Comparison of ENCODE assay signal across 8 cellular contexts in genomic region chr17:82036634-82037112, GRCh38. TPM values are rescaled to one million over a fixed set of nuclear protein-coding genes. Genes with fewer than 3 reads are reported as not detected.
A peak's percentile ranks its signal among the peaks of the same experiment; 100 is the strongest.
DNase-seq lines count a peak whose midpoint lies in the region; ATAC-seq and TF ChIP-seq lines count a peak whose summit lies in the region.

No MANE protein-coding gene starts in this region.

- peaks cover 7 to 22% of the 10 kb centered on the region in 2 donors for H3K4me1 Mint-ChIP-seq in natural killer cell

- peak overlapping the region; percentile 33; the same call in 1 of the 2 replicates for H2AK5ac ChIP-seq in IMR-90 (ENCODE audit: low read depth, low read length)

- H3K27ac ChIP-seq in BLaER1 (peak overlapping the region; percentile 82), IMR-90 (ENCODE audit: insufficient read depth, low read length) (peak overlapping the region; percentile 58), coronary artery (peak overlapping the region; percentile 77 to 100)

- peak overlapping the region; percentile 33; the same call in 1 of the 2 replicates for H3K23ac ChIP-seq in IMR-90 (ENCODE audit: low read depth, low read length)

- peak overlapping the region; percentile 94 for H3K4me3 Mint-ChIP-seq in natural killer cell

- H3K4me3 ChIP-seq in BLaER1 (peak overlapping the region; percentile 83), IMR-90 (ENCODE audit: insufficient read depth, low read depth, low read length) (peak overlapping the region; percentile 54), coronary artery (peak overlapping the region; percentile 92)

- 0 out of 2 replicates have a peak, but pooled peaks cover 5% of the 10 kb centered on the region for H3K36me3 ChIP-seq in BLaER1
- H3K36me3 ChIP-seq in IMR-90 (ENCODE audit: control insufficient read depth, insufficient read depth, low read length) = no peaks in the 10 kb centered on the region

- H2AK9ac ChIP-seq in IMR-90 (replicated peaks; ENCODE audit: low read depth, low read length, poor library complexity) = peak overlapping the region; percentile 97

- H2BK15ac ChIP-seq in IMR-90 (ENCODE audit: low read depth, low read length) = no peak overlapping the region

- H3K27me3 Mint-ChIP-seq in natural killer cell (ENCODE audit: low read depth in 2 of 2) = no peaks in the 10 kb centered on the region

- H3K36me3 Mint-ChIP-seq in natural killer cell = no peaks in the 10 kb centered on the region

- no peak for DNase-seq in IMR-90
- DNase-seq in coronary artery (ENCODE audit: low spot score) = no peak
- DNase-seq in natural killer cell = no peak
- DNase-seq in inferior parietal cortex (ENCODE audit: extremely low spot score) = no peak
- no peak for DNase-seq in stimulated activated CD4-positive, alpha-beta T cell treated with anti-CD3 and anti-CD28 coated beads, Interleukin-2, amount 100 ng/mL, for 48 hours
- DNase-seq in NCI-H2029 (lab: John Stamatoyannopoulos, UW) = no peak
- no peak for DNase-seq in NCI-H2227 (lab: John Stamatoyannopoulos, UW; ENCODE audit: unreplicated experiment)

- dilution Hi-C loops in IMR-90 (cut with HindIII; ENCODE audit: low sequenced_read_pairs, unreplicated experiment) = no loop called here

- no peak overlapping the region; the same call in 1 of the 2 replicates for H4K5ac ChIP-seq in IMR-90 (ENCODE audit: low read depth, low read length)

- H2BK20ac ChIP-seq in IMR-90 (ENCODE audit: low read depth, low read length) = no peak overlapping the region

- 42% methylated on average over 15 of the region's 24 CpGs; no CpG with 5 or more reads in 1 of the 2 experiments for WGBS in IMR-90 (ENCODE audit: extremely low coverage in 2 of 2, insufficient read length in 1 of 2), 2 experiments

- no peak overlapping the region for H3K27ac Mint-ChIP-seq in natural killer cell

- no peak for ATAC-seq in IMR-90 (ENCODE audit: low read depth)
- no peak for ATAC-seq in natural killer cell

- H4K8ac ChIP-seq in IMR-90 (ENCODE audit: low read depth in 2 of 2, low read length in 2 of 2) = peak overlapping the region in 1 of 2 experiments; percentile 53; a peak in 2 of 4 replicates

- H2BK5ac ChIP-seq in IMR-90 (ENCODE audit: low read depth, low read length, poor library complexity, severe bottlenecking) = no peak overlapping the region

- intact Hi-C loops in IMR-90 (cut with micrococcal nuclease) (loop anchor here (2.0 to 10.0 kb wide), 2 partner anchors 62 to 288 kb away; partner anchors contain the start of gene FASN), natural killer cell (cut with micrococcal nuclease) (loop anchor here (1.0 to 5.0 kb wide), 3 partner anchors 13 to 74 kb away; partner anchors contain the start of genes GPS1, LRRC45, NOTUM and RFNG)

- H3K79me1 ChIP-seq in IMR-90 (ENCODE audit: low read depth in 1 of 2, low read length in 2 of 2) = peaks cover 7 to 12% of the 10 kb centered on the region in 2 experiments

- H3K9ac ChIP-seq in BLaER1 (peak overlapping the region; percentile 92), IMR-90 (ENCODE audit: low read depth, low read length) (peak overlapping the region; percentile 61)

- in situ Hi-C loops in IMR-90 (cut with MboI; ENCODE audit: low sequenced_read_pairs) = no loop called here

- H3K56ac ChIP-seq in IMR-90 (ENCODE audit: extremely low read depth, insufficient read depth, low read length) = peak overlapping the region; percentile 48; the same call in 1 of the 2 replicates

- BruUV-seq in IMR-90 (replicated peaks; lab: Mats Ljungman, UMichigan) = no TSS peak

- peak overlapping the region; percentile 22 for H3K4ac ChIP-seq in IMR-90 (ENCODE audit: low read depth, low read length)

- POLR2A ChIA-PET in IMR-90 (lab: Charles Lee; ENCODE audit: unreplicated experiment) = no interaction called here

- no peak overlapping the region for H2BK120ac ChIP-seq in IMR-90 (ENCODE audit: low read depth, low read length)

- H3K18ac ChIP-seq in IMR-90 (ENCODE audit: low read depth, low read length) = no peak overlapping the region

- H4K20me1 ChIP-seq in BLaER1 = peaks cover 38% of the 10 kb centered on the region
- H4K20me1 ChIP-seq in IMR-90 (ENCODE audit: insufficient read depth, low read length) = peaks cover 5% of the 10 kb centered on the region

- CTCF ChIA-PET in IMR-90 (lab: Yijun Ruan, JAX) = interaction anchor here (1.7 kb wide), 1 partner anchor 16 kb away, joined by 5 read pairs; no protein-coding TSS in a partner anchor

- H3K27me3 ChIP-seq in BLaER1 (peaks cover 17% of the 10 kb centered on the region; the same call in 1 of the 2 replicates), IMR-90 (ENCODE audit: control insufficient read depth, insufficient read depth, low read length) (no peaks in the 10 kb centered on the region)

- no peak for TF ChIP-seq POLR2A in IMR-90 (IDR thresholded peaks at IDR 0.05; ENCODE audit: low read depth, low read length)

- no peak overlapping the region for H4K91ac ChIP-seq in IMR-90 (ENCODE audit: insufficient read depth, low read depth, low read length)

- 0 out of 2 replicates have a peak, but pooled peaks cover 7% of the 10 kb centered on the region for H3K9me1 ChIP-seq in IMR-90 (ENCODE audit: insufficient read depth, low read length)

- H3K9me3 ChIP-seq in BLaER1 (no peaks in the 10 kb centered on the region), IMR-90 (ENCODE audit: control insufficient read depth, insufficient read depth, low read length) (no peaks in the 10 kb centered on the region)

- H3K4me1 ChIP-seq in BLaER1 (peaks cover 50% of the 10 kb centered on the region), IMR-90 (ENCODE audit: control insufficient read depth, insufficient read depth, low read length) (peaks cover 11% of the 10 kb centered on the region)

- H3K4me2 ChIP-seq in BLaER1 (peak overlapping the region; percentile 100), IMR-90 (ENCODE audit: low read depth, low read length) (peak overlapping the region; percentile 94)

- H3K9me3 Mint-ChIP-seq in natural killer cell = no peaks in the 10 kb centered on the region

- H3K14ac ChIP-seq in IMR-90 (replicated peaks; ENCODE audit: low read depth, low read length) = peak overlapping the region; percentile 72; the same call in 1 of the 2 replicates

- peak overlapping the region; percentile 96 for H2AFZ ChIP-seq in IMR-90 (replicated peaks; ENCODE audit: low read length, poor library complexity)

- TF ChIP-seq CTCF in IMR-90 (conservative IDR thresholded peaks at IDR 0.05; ENCODE audit: low read depth, low read length) (no peak), coronary artery (IDR thresholded peaks at IDR 0.05) (no peak), natural killer cell (IDR thresholded peaks at IDR 0.05) (no peak)

- no peak for TF ChIP-seq RAD21 in IMR-90 (IDR thresholded peaks at IDR 0.05; ENCODE audit: low read length)

TF ChIP-seq in IMR-90, 13 proteins besides CTCF, POLR2A, EP300 and RAD21:
- no peak for TF ChIP-seq SMC3 (IDR thresholded peaks at IDR 0.05; ENCODE audit: low read depth, low read length)
- no peak for TF ChIP-seq CHD1 (IDR thresholded peaks at IDR 0.05; ENCODE audit: low read depth, low read length)
- TF ChIP-seq RCOR1 (IDR thresholded peaks at IDR 0.05; ENCODE audit: insufficient replicate concordance, low read length) = no peak
- no peak for TF ChIP-seq MXI1 (IDR thresholded peaks at IDR 0.05; ENCODE audit: borderline replicate concordance, low read depth, low read length)
- TF ChIP-seq MAZ (IDR thresholded peaks at IDR 0.05; ENCODE audit: borderline replicate concordance, low read depth, low read length) = no peak

RNA-seq across cellular contexts. Expression of gene DCXR, which starts 0.8 kb away (rescaled TPM):
- total RNA-seq in IMR-90 (2012; rRNA removed) (36.6 and 36.9 TPM in 2 replicates), natural killer cell (100 to 1,000 TPM in 2 of 3 donors, 10 to 100 TPM in 1; 93.9 to 171 (median 145) TPM)
- polyA plus RNA-seq in IMR-90 (2012; rRNA removed) = 129 and 139 TPM in 2 replicates
- 135 and 154 TPM in 2 replicates for polyA plus RNA-seq in IMR-90 (2012; cell fraction: cytosol; rRNA removed)
- polyA plus RNA-seq in IMR-90 (2012; cell fraction: nucleus; rRNA removed; ENCODE audit: low replicate concordance) = 94.9 and 309 TPM in 2 replicates

RNA-seq across cellular contexts. Expression of gene RAC3, which starts 5.2 kb away (rescaled TPM):
- total RNA-seq in IMR-90 (2012; rRNA removed) (5.7 and 7.2 TPM in 2 replicates), natural killer cell (1 to 10 TPM in 2 of 3 donors, under 1 TPM in 1; 0.61 to 2.2 (median 2.1) TPM)
- 23.4 and 32.0 TPM in 2 replicates for polyA plus RNA-seq in IMR-90 (2012; rRNA removed)
- polyA plus RNA-seq in IMR-90 (2012; cell fraction: cytosol; rRNA removed) = 34.9 and 48.2 TPM in 2 replicates
- polyA plus RNA-seq in IMR-90 (2012; cell fraction: nucleus; rRNA removed; ENCODE audit: low replicate concordance) = 20.2 and 75.8 TPM in 2 replicates

RNA-seq across cellular contexts. Expression of gene LRRC45, which starts 13.6 kb away (rescaled TPM):
- 7.2 and 7.8 TPM in 2 replicates for total RNA-seq in IMR-90 (2012; rRNA removed)
- 10.2 and 10.9 TPM in 2 replicates for polyA plus RNA-seq in IMR-90 (2012; rRNA removed)
- polyA plus RNA-seq in IMR-90 (2012; cell fraction: cytosol; rRNA removed) = 6.8 and 8.0 TPM in 2 replicates
- polyA plus RNA-seq in IMR-90 (2012; cell fraction: nucleus; rRNA removed; ENCODE audit: low replicate concordance) = 46.7 and 84.8 TPM in 2 replicates
- total RNA-seq in natural killer cell = 10 to 100 TPM; 15.9 to 21.6 (median 16.8) TPM

RNA-seq across cellular contexts. Expression of gene CENPX, which starts 14.0 kb away (rescaled TPM):
- total RNA-seq in IMR-90 (2012; rRNA removed) = 44.8 and 45.3 TPM in 2 replicates
- polyA plus RNA-seq in IMR-90 (2012; rRNA removed) = 86.8 and 100 TPM in 2 replicates
- polyA plus RNA-seq in IMR-90 (2012; cell fraction: cytosol; rRNA removed) = 102 and 133 TPM in 2 replicates
- polyA plus RNA-seq in IMR-90 (2012; cell fraction: nucleus; rRNA removed; ENCODE audit: low replicate concordance) = 82.2 and 166 TPM in 2 replicates
- 10 to 100 TPM; 22.8 to 29.6 (median 27.0) TPM for total RNA-seq in natural killer cell

RNA-seq across cellular contexts. Expression of gene RFNG, which starts 14.9 kb away (rescaled TPM):
- total RNA-seq in IMR-90 (2012; rRNA removed) (6.8 and 8.6 TPM in 2 replicates), natural killer cell (10 to 100 TPM; 22.7 to 26.7 (median 23.2) TPM)
- polyA plus RNA-seq in IMR-90 (2012; rRNA removed) = 47.3 and 51.1 TPM in 2 replicates
- polyA plus RNA-seq in IMR-90 (2012; cell fraction: cytosol; rRNA removed) = 27.2 and 51.3 TPM in 2 replicates
- 271 and 643 TPM in 2 replicates for polyA plus RNA-seq in IMR-90 (2012; cell fraction: nucleus; rRNA removed; ENCODE audit: low replicate concordance)
